Comparison of ENCODE assay signal across 3 cellular contexts in genomic region chr2:82307510-82307909, GRCh38.
TF ChIP-seq lines count a peak whose summit lies in the region.

No MANE protein-coding gene starts in this region.

TF ChIP-seq in HepG2, 621 proteins besides CTCF, POLR2A, EP300 and RAD21:
- TF ChIP-seq YEATS4 (CRISPR knock-in tag; IDR thresholded peaks at IDR 0.05; ENCODE audit: borderline replicate concordance) (no peak), TSC22D2 (CRISPR knock-in tag; IDR thresholded peaks at IDR 0.05; ENCODE audit: borderline replicate concordance) (no peak), MAFF (IDR thresholded peaks at IDR 0.05; ENCODE audit: low read depth, low read length) (peak; percentile 93), MAFK (conservative IDR thresholded peaks at IDR 0.05 in 1 of 2, IDR thresholded peaks at IDR 0.05 in 1 of 2; ENCODE audit: low read length in 2 of 2) (peak; percentile 90 to 96), MAFG (CRISPR knock-in tag; IDR thresholded peaks at IDR 0.05) (no peak), GLMP (CRISPR knock-in tag; IDR thresholded peaks at IDR 0.05; ENCODE audit: borderline replicate concordance) (no peak)

TF ChIP-seq in IMR-90, 13 proteins besides CTCF, POLR2A, EP300 and RAD21:
- TF ChIP-seq SMC3 (IDR thresholded peaks at IDR 0.05; ENCODE audit: low read depth, low read length) (no peak), USF2 (IDR thresholded peaks at IDR 0.05; ENCODE audit: low read depth, low read length) (no peak), MXI1 (IDR thresholded peaks at IDR 0.05; ENCODE audit: borderline replicate concordance, low read depth, low read length) (no peak), MAZ (IDR thresholded peaks at IDR 0.05; ENCODE audit: borderline replicate concordance, low read depth, low read length) (no peak), MAFK (IDR thresholded peaks at IDR 0.05; ENCODE audit: low read depth, low read length) (peak; percentile 89), RCOR1 (IDR thresholded peaks at IDR 0.05; ENCODE audit: insufficient replicate concordance, low read length) (no peak), BHLHE40 (IDR thresholded peaks at IDR 0.05; ENCODE audit: low read depth, low read length) (no peak)

TF ChIP-seq in H1, 55 proteins besides CTCF, POLR2A, EP300 and RAD21:
- TF ChIP-seq KDM1A (IDR thresholded peaks at IDR 0.05; ENCODE audit: borderline replicate concordance, low read length) (no peak), MAFK (IDR thresholded peaks at IDR 0.05; ENCODE audit: low read depth, low read length) (peak; percentile 61)
